Comparison of ENCODE assay signal across 8 cellular contexts in genomic region chr3:159260049-159260662, GRCh38.
DNase-seq lines count a peak whose midpoint lies in the region; ATAC-seq and TF ChIP-seq lines count a peak whose summit lies in the region.

No MANE protein-coding gene starts in this region.

- H3K9me3 ChIP-seq in left ventricle myocardium inferior (replicated peaks): no peaks in the 10 kb centered on the region

- no peaks in the 10 kb centered on the region for H3K27me3 ChIP-seq in left ventricle myocardium inferior (ENCODE audit: low read depth)

- no peak overlapping the region for H3K27ac ChIP-seq in left ventricle myocardium inferior (replicated peaks)

- no peaks in the 10 kb centered on the region for H3K36me3 ChIP-seq in left ventricle myocardium inferior

- intact Hi-C loops in natural killer cell (cut with micrococcal nuclease) (no loop called here), left ventricle myocardium inferior (cut with micrococcal nuclease) (loop anchor here (5.0 to 10.0 kb wide), 2 partner anchors 545 to 747 kb away; no protein-coding TSS in a partner anchor)

- peaks cover 0 to 3% of the 10 kb centered on the region in 2 donors for H3K9me3 Mint-ChIP-seq in natural killer cell
- H3K9me3 Mint-ChIP-seq in natural killer cell treated with Interleukin-12 subunit alpha and Interleukin-12 subunit beta and Interleukin-15 and Interleukin-18, amount 100 ng/mL, for 72 hours: no peaks in the 10 kb centered on the region

- no peak overlapping the region for H3K4me3 Mint-ChIP-seq in natural killer cell
- H3K4me3 Mint-ChIP-seq in natural killer cell treated with Interleukin-12 subunit alpha and Interleukin-12 subunit beta and Interleukin-15 and Interleukin-18, amount 100 ng/mL, for 72 hours: no peak overlapping the region

- no peaks in the 10 kb centered on the region for H3K4me1 Mint-ChIP-seq in natural killer cell
- no peaks in the 10 kb centered on the region for H3K4me1 Mint-ChIP-seq in natural killer cell treated with Interleukin-12 subunit alpha and Interleukin-12 subunit beta and Interleukin-15 and Interleukin-18, amount 100 ng/mL, for 72 hours (ENCODE audit: low read depth in 2 of 2)

- no peaks in the 10 kb centered on the region for H3K27me3 Mint-ChIP-seq in natural killer cell (ENCODE audit: low read depth in 2 of 2)
- no peaks in the 10 kb centered on the region for H3K27me3 Mint-ChIP-seq in natural killer cell treated with Interleukin-12 subunit alpha and Interleukin-12 subunit beta and Interleukin-15 and Interleukin-18, amount 100 ng/mL, for 72 hours

- H3K4me3 ChIP-seq in left ventricle myocardium inferior (no peak overlapping the region), skeletal muscle cell (ENCODE audit: low read depth, low read length) (no peak overlapping the region)

- ATAC-seq in natural killer cell (no peak), HG03045 (IDR thresholded peaks at IDR 0.05; ENCODE audit: unreplicated experiment) (peak; percentile 64), HG03565 (IDR thresholded peaks at IDR 0.05; ENCODE audit: unreplicated experiment) (no peak)
- ATAC-seq in natural killer cell treated with Interleukin-12 subunit alpha and Interleukin-12 subunit beta and Interleukin-15 and Interleukin-18, amount 100 ng/mL, for 72 hours: no peak

- H3K27ac Mint-ChIP-seq in natural killer cell: no peak overlapping the region
- no peak overlapping the region for H3K27ac Mint-ChIP-seq in natural killer cell treated with Interleukin-12 subunit alpha and Interleukin-12 subunit beta and Interleukin-15 and Interleukin-18, amount 100 ng/mL, for 72 hours

- H3K36me3 Mint-ChIP-seq in natural killer cell: no peaks in the 10 kb centered on the region
- H3K36me3 Mint-ChIP-seq in natural killer cell treated with Interleukin-12 subunit alpha and Interleukin-12 subunit beta and Interleukin-15 and Interleukin-18, amount 100 ng/mL, for 72 hours: no peaks in the 10 kb centered on the region

- DNase-seq in natural killer cell: no peak
- no peak for DNase-seq in natural killer cell treated with Interleukin-12 subunit alpha and Interleukin-12 subunit beta and Interleukin-15 and Interleukin-18, amount 100 ng/mL, for 72 hours (ENCODE audit: low spot score)
- DNase-seq in NCI-H460 (ENCODE audit: extremely low read depth, low read depth): peak; percentile 55
- DNase-seq in activated naive CD4-positive, alpha-beta T cell treated with anti-CD3 and anti-CD28 coated beads, Interleukin-2, amount 50 U/mL, for 16 hours: peak; percentile 17
- no peak for DNase-seq in left ventricle myocardium inferior
- DNase-seq in skeletal muscle cell (ENCODE audit: low read depth): peak; percentile 32

- TF ChIP-seq CTCF in natural killer cell (IDR thresholded peaks at IDR 0.05) (peak; percentile 39), left ventricle myocardium inferior (IDR thresholded peaks at IDR 0.05; ENCODE audit: borderline replicate concordance) (peak; percentile 73)

- H3K4me1 ChIP-seq in left ventricle myocardium inferior: no peaks in the 10 kb centered on the region

Comparison
In these comparisons a context has a peak if more than half of its experiments do, and no peak if none do; other contexts are left out.
1. DNase-seq: peak in NCI-H460 (single experiment), activated naive CD4-positive, alpha-beta T cell treated with anti-CD3 and anti-CD28 coated beads, Interleukin-2, amount 50 U/mL, for 16 hours (single experiment) and skeletal muscle cell (single experiment); none in natural killer cell (single experiment), natural killer cell treated with Interleukin-12 subunit alpha and Interleukin-12 subunit beta and Interleukin-15 and Interleukin-18, amount 100 ng/mL, for 72 hours (single experiment) and left ventricle myocardium inferior (single experiment).